Comparison of ENCODE assay signal across 9 cellular contexts in the genomic region with DNA sequence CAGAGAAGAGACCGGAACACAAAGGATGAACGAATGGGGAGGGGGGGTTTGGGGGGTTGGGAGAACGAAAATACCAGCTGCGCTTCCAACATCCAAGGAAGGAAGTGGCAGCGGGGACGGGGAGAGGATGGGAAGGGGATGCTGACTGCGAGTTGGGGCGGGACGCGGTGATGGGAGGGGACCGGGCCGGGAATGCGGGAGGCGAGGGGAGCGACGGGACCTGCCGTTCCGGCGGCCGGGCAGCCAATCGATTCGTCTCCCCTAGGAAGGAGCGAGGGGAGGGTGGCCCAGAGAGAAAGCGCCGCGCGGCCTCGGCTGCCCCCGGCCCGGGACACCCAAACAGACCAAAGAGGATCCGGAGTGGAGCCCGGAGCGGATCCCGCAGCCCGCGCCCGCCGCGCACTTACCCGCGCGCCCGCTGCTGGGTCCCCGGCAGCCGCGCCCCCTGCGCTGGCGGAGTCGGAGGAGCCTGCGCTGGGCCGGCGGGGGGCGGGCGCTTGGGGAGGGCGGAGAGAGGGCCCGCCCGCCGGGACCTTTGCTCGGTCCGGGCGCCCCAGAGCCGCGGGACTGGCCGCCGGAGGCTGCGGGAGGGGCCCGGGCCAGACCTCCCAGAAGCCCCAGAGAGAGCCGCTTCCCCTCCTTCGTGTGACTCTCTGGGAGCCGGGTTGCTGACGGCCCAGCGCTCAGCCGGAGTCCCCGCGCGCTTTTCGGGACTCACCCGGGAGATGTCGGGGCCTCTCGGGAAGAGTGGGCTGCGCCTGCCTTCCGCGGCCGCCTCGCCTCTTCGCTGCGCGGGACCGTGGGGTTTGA. TPM values are rescaled to one million over a fixed set of nuclear protein-coding genes. Genes with fewer than 3 reads are reported as not detected.
A peak's percentile ranks its signal among the peaks of the same experiment; 100 is the strongest.
DNase-seq lines count a peak whose midpoint lies in the region; TF ChIP-seq lines count a peak whose summit lies in the region.
"Had no signal": no experiment of that assay in that cellular context is flagged by ENCODE, and none has a peak within 500 bp of the region (broad histone marks: within the 10 kb centered on the region; RNA-seq: fewer than 3 reads in every experiment).

A gene (minus strand): TSS at position 476 of the 810 bp plus-strand sequence. CDS start 7,690 bp downstream, outside the sequence.

- TF ChIP-seq POLR2A in erythroblast (IDR thresholded peaks at IDR 0.05; ENCODE audit: low read length) = no peak

- H3K27ac ChIP-seq in substantia nigra (ENCODE audit: low read depth, low read length, poor library complexity, severe bottlenecking) = peak within 1 kb of the TSS; percentile 75
- H3K27ac ChIP-seq: 22Rv1 had no signal

- DNase-seq in DMS 273 (lab: John Stamatoyannopoulos, UW; ENCODE audit: unreplicated experiment) = peak; percentile 88
- no peak for DNase-seq in DMS 273 treated with DMSO at 0.1 percent for 48 hours (lab: John Stamatoyannopoulos, UW)
- peak; percentile 66 for DNase-seq in GOT3 (lab: John Stamatoyannopoulos, UW)
- DNase-seq in MG63 = peak; percentile 77
- peak; percentile 34 for DNase-seq in activated CD8-positive, alpha-beta memory T cell treated with anti-CD3 and anti-CD28 coated beads, Interleukin-2, amount 50 U/mL, for 4 hours
- DNase-seq in erythroblast (lab: John Stamatoyannopoulos, UW) = peak; percentile 22 to 34
- peak; percentile 54 for DNase-seq in midbrain (lab: John Stamatoyannopoulos, UW)
- DNase-seq in substantia nigra (lab: John Stamatoyannopoulos, UW) = peak in 48 of 49 donors; percentile 16 to 88 (median 56)

- peak within 1 kb of the TSS; percentile 63 for H3K4me3 ChIP-seq in MG63

- H3K36me3 ChIP-seq in MG63 = no peaks in the 10 kb centered on the region

- H3K9me3 ChIP-seq in MG63 = no peaks in the 10 kb centered on the region

- no peaks in the 10 kb centered on the region for H3K27me3 ChIP-seq in MG63

RNA-seq across cellular contexts. Expression of the gene that starts here (rescaled TPM):
- 3.7 and 4.1 TPM in 2 replicates for total RNA-seq in MG63 (2014; rRNA removed; shearing (Covaris generic); ENCODE audit: low replicate concordance)
